8 cellular contexts compared by ENCODE assay signal in the genomic region with DNA sequence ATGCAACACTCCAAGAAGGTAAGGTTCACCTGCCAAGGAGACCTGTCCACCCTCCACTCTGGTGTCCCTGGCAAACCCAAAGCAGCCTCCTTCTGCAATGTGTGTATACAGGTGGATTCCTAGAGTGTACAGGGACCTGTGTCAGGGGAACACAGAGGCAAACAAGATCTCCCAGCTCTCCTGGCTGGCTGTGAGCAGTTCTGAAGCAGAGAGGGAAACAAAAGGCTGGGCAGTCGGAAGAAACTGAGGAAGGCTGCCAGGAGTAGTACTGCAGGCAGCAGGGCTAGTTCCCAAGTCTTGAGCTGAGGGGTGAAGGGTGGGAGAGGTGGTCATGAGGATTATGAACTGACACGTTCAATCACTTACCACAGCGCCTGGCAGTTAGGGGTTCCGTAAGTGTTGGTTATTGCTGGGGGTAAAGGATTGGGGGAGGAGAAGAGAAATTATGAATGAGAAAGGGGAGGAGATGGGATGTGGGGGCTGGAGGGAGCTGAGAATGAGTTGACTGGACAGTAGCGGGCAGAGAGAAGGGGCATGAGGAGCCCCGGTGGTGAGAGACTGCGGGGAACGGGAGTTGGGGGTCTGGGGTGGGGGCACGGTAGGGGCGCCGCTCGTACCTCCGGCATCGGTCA. TPM values are rescaled to one million over a fixed set of nuclear protein-coding genes. Genes with fewer than 3 reads are reported as not detected.
DNase-seq lines count a peak whose midpoint lies in the region; ATAC-seq and TF ChIP-seq lines count a peak whose summit lies in the region.

No MANE protein-coding gene starts in this region.

- peaks cover 14% of the 10 kb centered on the region for H3K4me1 ChIP-seq in fibroblast of lung (ENCODE audit: control insufficient read depth, extremely low read depth, insufficient read depth, low read length)
- H3K4me1 ChIP-seq in parathyroid adenoma, result peaks cover 9% of the 10 kb centered on the region

- no peak for ATAC-seq in HG02623 (IDR thresholded peaks at IDR 0.05; ENCODE audit: unreplicated experiment)

- H3K9ac ChIP-seq in SK-N-MC (ENCODE audit: insufficient read length) (peak overlapping the region; percentile 89), fibroblast of lung (ENCODE audit: insufficient read depth, low read length) (peak overlapping the region; percentile 90), parathyroid adenoma (no peak overlapping the region)

- DNase-seq in DMS53 (lab: John Stamatoyannopoulos, UW) (peak; percentile 15), DMS53 treated with DMSO at 0.1 percent for 48 hours (lab: John Stamatoyannopoulos, UW; ENCODE audit: unreplicated experiment) (no peak), SK-N-MC (ENCODE audit: low read depth, low spot score) (no peak), fibroblast of lung (ENCODE audit: low read depth in 2 of 2) (peak in 1 of 2 donors; percentile 10), NCI-H345 (lab: John Stamatoyannopoulos, UW) (no peak), DMS153 (lab: John Stamatoyannopoulos, UW) (no peak)

- H3K9me3 ChIP-seq in SK-N-MC (ENCODE audit: low read depth, low read length) (no peaks in the 10 kb centered on the region), fibroblast of lung (ENCODE audit: control insufficient read depth, insufficient read depth, low read depth, low read length) (no peaks in the 10 kb centered on the region), parathyroid adenoma (ENCODE audit: control insufficient read depth, low read length) (no peaks in the 10 kb centered on the region)

- H3K79me2 ChIP-seq in fibroblast of lung (ENCODE audit: control insufficient read depth, insufficient read depth, low read length) (peaks cover 11% of the 10 kb centered on the region), parathyroid adenoma (peaks cover 14% of the 10 kb centered on the region)

- H2AFZ ChIP-seq in fibroblast of lung (ENCODE audit: low read length) (peak overlapping the region; percentile 75), parathyroid adenoma (peak overlapping the region; percentile 82)

- H3K27me3 ChIP-seq in fibroblast of lung (ENCODE audit: control insufficient read depth, insufficient read depth, low read length) (no peaks in the 10 kb centered on the region), parathyroid adenoma (ENCODE audit: control insufficient read depth, insufficient read depth, low read length) (no peaks in the 10 kb centered on the region)

- H3K27ac ChIP-seq in SK-N-MC, result no peak overlapping the region
- peak overlapping the region; percentile 90 for H3K27ac ChIP-seq in fibroblast of lung (ENCODE audit: insufficient read depth, low read length)
- H3K27ac ChIP-seq in parathyroid adenoma, result peak overlapping the region; percentile 69

- peaks cover 10% of the 10 kb centered on the region; the same call in 1 of the 2 replicates for H3K36me3 ChIP-seq in SK-N-MC (ENCODE audit: insufficient read depth, low read length)
- no peaks in the 10 kb centered on the region for H3K36me3 ChIP-seq in fibroblast of lung (ENCODE audit: control insufficient read depth, insufficient read depth, low read length)
- no peaks in the 10 kb centered on the region for H3K36me3 ChIP-seq in parathyroid adenoma (ENCODE audit: control insufficient read depth, insufficient read depth, low read length)

- H3K4me3 ChIP-seq in SK-N-MC (peak overlapping the region; percentile 86), fibroblast of lung (replicated peaks in 1 of 4; ENCODE audit: control extremely low read depth in 1 of 4, insufficient read depth in 1 of 4, low read depth in 3 of 4, low read length in 4 of 4) (peak overlapping the region; percentile 59 to 90 (median 84)), parathyroid adenoma (ENCODE audit: low read depth, low read length) (peak overlapping the region; percentile 91)

- no peak for TF ChIP-seq CTCF in fibroblast of lung (conservative IDR thresholded peaks at IDR 0.05 in 1 of 2, IDR thresholded peaks at IDR 0.05 in 1 of 2; ENCODE audit: low read depth in 1 of 2, low read length in 2 of 2)
- TF ChIP-seq CTCF in parathyroid adenoma (IDR thresholded peaks at IDR 0.05), result no peak

- no peaks in the 10 kb centered on the region for H4K20me1 ChIP-seq in fibroblast of lung (ENCODE audit: control insufficient read depth, extremely low read depth, insufficient read depth, low read length)

- H3K4me2 ChIP-seq in fibroblast of lung (ENCODE audit: extremely low read depth, insufficient read depth, low read length) (peak overlapping the region; percentile 82), parathyroid adenoma (ENCODE audit: low read length) (peak overlapping the region; percentile 99)

RNA-seq across cellular contexts. Expression of a gene that starts 0.7 kb away (rescaled TPM):
- 4.6 and 6.3 TPM in 2 replicates for total RNA-seq in fibroblast of lung
- polyA plus RNA-seq in fibroblast of lung, result 5.7 and 5.9 TPM in 2 replicates
- 6.4 and 6.6 TPM in 2 replicates for polyA plus RNA-seq in fibroblast of lung (2012)
- 5.3 and 9.0 TPM in 2 replicates for polyA minus RNA-seq in fibroblast of lung (ENCODE audit: low replicate concordance)

RNA-seq across cellular contexts. Expression of a gene that starts 25.0 kb away (rescaled TPM):
- 5.4 and 5.9 TPM in 2 replicates for total RNA-seq in fibroblast of lung
- polyA plus RNA-seq in fibroblast of lung, result 0.77 and 1.3 TPM in 2 replicates
- 5.2 and 10.4 TPM in 2 replicates for polyA plus RNA-seq in fibroblast of lung (2012)
- 0.30 and 2.0 TPM in 2 replicates for polyA minus RNA-seq in fibroblast of lung (ENCODE audit: low replicate concordance)

RNA-seq across cellular contexts. Expression of a gene that starts 25.9 kb away (rescaled TPM):
- total RNA-seq in fibroblast of lung, result 1.8 and 2.6 TPM in 2 replicates
- 0.80 and 1.2 TPM in 2 replicates for polyA plus RNA-seq in fibroblast of lung
- 2.3 and 4.0 TPM in 2 replicates for polyA plus RNA-seq in fibroblast of lung (2012)
- 0.22 and 3.2 TPM in 2 replicates for polyA minus RNA-seq in fibroblast of lung (ENCODE audit: low replicate concordance)

RNA-seq across cellular contexts. Expression of a gene that starts 36.6 kb away (rescaled TPM):
- 80.6 and 100 TPM in 2 replicates for total RNA-seq in fibroblast of lung
- 79.4 and 86.3 TPM in 2 replicates for polyA plus RNA-seq in fibroblast of lung
- 121 and 137 TPM in 2 replicates for polyA plus RNA-seq in fibroblast of lung (2012)
- 188 and 236 TPM in 2 replicates for polyA minus RNA-seq in fibroblast of lung (ENCODE audit: low replicate concordance)

RNA-seq across cellular contexts. Expression of a gene that starts 48.4 kb away (rescaled TPM):
- 36.5 and 41.3 TPM in 2 replicates for total RNA-seq in fibroblast of lung
- 12.3 and 14.3 TPM in 2 replicates for polyA plus RNA-seq in fibroblast of lung
- 20.8 and 21.5 TPM in 2 replicates for polyA plus RNA-seq in fibroblast of lung (2012)
- polyA minus RNA-seq in fibroblast of lung (ENCODE audit: low replicate concordance), result 22.6 and 30.5 TPM in 2 replicates
